21 cellular contexts compared by ENCODE assay signal in the genomic region with DNA sequence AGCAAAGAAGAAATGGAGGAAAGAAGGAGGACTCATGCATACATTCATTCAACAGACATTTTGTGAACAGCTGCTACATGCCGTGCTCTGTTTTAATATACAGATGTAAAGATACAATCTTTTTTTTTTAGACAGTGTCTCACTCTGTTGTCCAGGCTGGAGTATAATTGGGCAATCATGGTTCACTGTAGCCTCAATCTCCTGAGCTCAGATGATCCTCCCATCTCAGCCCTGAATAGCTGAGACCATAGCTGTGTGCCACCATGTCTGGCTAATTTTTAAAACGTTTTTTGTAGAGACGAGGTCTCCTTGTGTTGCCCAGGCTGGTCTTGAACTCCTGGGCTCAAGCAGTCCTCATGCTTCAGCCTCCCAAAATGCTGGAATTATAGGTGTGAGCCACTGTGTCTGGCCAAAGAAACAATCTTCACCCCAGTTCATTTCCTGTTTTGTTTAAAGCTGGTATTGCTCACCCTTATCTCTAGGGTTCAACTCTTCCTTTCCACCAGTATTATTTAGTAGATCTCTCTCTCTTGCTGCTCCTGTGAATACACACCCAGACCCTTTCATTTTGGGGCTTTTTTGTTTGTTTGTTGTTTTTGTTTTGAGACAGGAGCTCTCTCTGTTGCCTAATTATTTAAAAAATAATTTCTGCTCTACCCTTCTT.
A peak's percentile ranks its signal among the peaks of the same experiment; 100 is the strongest.
DNase-seq lines count a peak whose midpoint lies in the region; ATAC-seq and TF ChIP-seq lines count a peak whose summit lies in the region.
"Had no signal": no experiment of that assay in that cellular context is flagged by ENCODE, and none has a peak within 500 bp of the region (broad histone marks: within the 10 kb centered on the region; RNA-seq: fewer than 3 reads in every experiment).

No MANE protein-coding gene starts in this region.

- TF ChIP-seq CTCF in endodermal cell (conservative IDR thresholded peaks at IDR 0.05) (no peak), nephron (IDR thresholded peaks at IDR 0.05; ENCODE audit: unreplicated experiment in 3 of 3) (no peak), spleen (IDR thresholded peaks at IDR 0.05 in 8 of 11, conservative IDR thresholded peaks at IDR 0.05 in 3 of 11) (no peak)

- DNase-seq in activated T-cell treated with anti-CD3 and anti-CD28 coated beads, Interleukin-2, amount 50 U/mL, for 72 hours = no peak
- DNase-seq in activated T-cell treated with anti-CD3 and anti-CD28 coated beads for 4 hours (no peak), OCI-M1 (lab: John Stamatoyannopoulos, UW) (peak; percentile 66), endodermal cell (no peak), DMS153 treated with DMSO at 0.1 percent for 48 hours (lab: John Stamatoyannopoulos, UW; ENCODE audit: unreplicated experiment) (no peak), NCI-H2196 (lab: John Stamatoyannopoulos, UW; ENCODE audit: unreplicated experiment) (no peak), spleen (no peak)
- DNase-seq: activated CD4-positive, alpha-beta T cell treated with anti-CD3 and anti-CD28 coated beads, Interleukin-2, amount 50 U/mL, for 4 hours; activated gamma-delta T cell; COR-L47; heart left ventricle; kidney; midbrain; NCI-H1436 treated with DMSO at 0.1 percent for 48 hours; SHP77 treated with DMSO at 0.1 percent for 48 hours; stimulated activated CD4-positive, alpha-beta T cell treated with anti-CD3 and anti-CD28 coated beads, Interleukin-2, amount 100 ng/mL, for 48 hours; substantia nigra; T-helper 9 cell had no signal

- H3K9me3 ChIP-seq in endodermal cell (ENCODE audit: control insufficient read depth, low read length) (peaks cover 19% of the 10 kb centered on the region), spleen (peaks cover 0 to 5% (median 3%) of the 10 kb centered on the region in 8 donors)
- H3K9me3 ChIP-seq: esophagus muscularis mucosa had no signal

- H3K36me3 Mint-ChIP-seq in activated T-cell treated with anti-CD3 and anti-CD28 coated beads, Interleukin-2, amount 50 U/mL, for 72 hours (ENCODE audit: insufficient read depth in 2 of 2) = peaks cover 14 to 28% of the 10 kb centered on the region in 2 donors
- H3K36me3 Mint-ChIP-seq in endodermal cell (ENCODE audit: low read depth) = peaks cover 25% of the 10 kb centered on the region
- peaks cover 74% of the 10 kb centered on the region for H3K36me3 Mint-ChIP-seq in nephron (ENCODE audit: low read depth)

- intact Hi-C loops in spleen (cut with DNase I; ENCODE audit: low total_unique reads) = no loop called here

- H3K9ac ChIP-seq in endodermal cell (ENCODE audit: extremely low read depth, low read length, poor library complexity, severe bottlenecking) = no peak overlapping the region

- peaks cover 0 to 2% of the 10 kb centered on the region in 2 donors for H3K9me3 Mint-ChIP-seq in activated T-cell treated with anti-CD3 and anti-CD28 coated beads, Interleukin-2, amount 50 U/mL, for 72 hours
- peaks cover 3% of the 10 kb centered on the region for H3K9me3 Mint-ChIP-seq in endodermal cell
- peaks cover 8% of the 10 kb centered on the region for H3K9me3 Mint-ChIP-seq in nephron

- peak overlapping the region; percentile 91 for H3K27ac Mint-ChIP-seq in activated T-cell treated with anti-CD3 and anti-CD28 coated beads, Interleukin-2, amount 50 U/mL, for 72 hours
- H3K27ac Mint-ChIP-seq in endodermal cell = peak overlapping the region; percentile 29
- peak overlapping the region in 2 of 3 experiments; percentile 6 to 15 for H3K27ac Mint-ChIP-seq in nephron

- no peaks in the 10 kb centered on the region for H3K27me3 ChIP-seq in endodermal cell (ENCODE audit: control insufficient read depth, insufficient read depth, low read length, poor library complexity, severe bottlenecking)
- H3K27me3 ChIP-seq in spleen (replicated peaks in 1 of 7) = no peaks in the 10 kb centered on the region
- H3K27me3 ChIP-seq: esophagus muscularis mucosa, heart left ventricle had no signal

- H3K27me3 Mint-ChIP-seq in activated T-cell treated with anti-CD3 and anti-CD28 coated beads, Interleukin-2, amount 50 U/mL, for 72 hours (ENCODE audit: low read depth) = no peaks in the 10 kb centered on the region
- H3K27me3 Mint-ChIP-seq in endodermal cell (ENCODE audit: insufficient read depth) (no peaks in the 10 kb centered on the region), nephron (ENCODE audit: low read depth) (no peaks in the 10 kb centered on the region)

- H3K4me3 ChIP-seq in endodermal cell (ENCODE audit: low read length) (no peak overlapping the region), spleen (no peak overlapping the region)
- H3K4me3 ChIP-seq: esophagus muscularis mucosa, GM12878, heart left ventricle had no signal

- ATAC-seq in activated T-cell treated with anti-CD3 and anti-CD28 coated beads, Interleukin-2, amount 50 U/mL, for 72 hours (replicated peaks in 1 of 2) = no peak
- ATAC-seq: GM12878, heart left ventricle had no signal

- H3K4me1 ChIP-seq in endodermal cell (ENCODE audit: control insufficient read depth, insufficient read depth, low read length) = peaks cover 14% of the 10 kb centered on the region
- peaks cover 0 to 29% (median 2%) of the 10 kb centered on the region in 6 donors for H3K4me1 ChIP-seq in spleen

- no peak overlapping the region for H3K4me3 Mint-ChIP-seq in activated T-cell treated with anti-CD3 and anti-CD28 coated beads, Interleukin-2, amount 50 U/mL, for 72 hours
- H3K4me3 Mint-ChIP-seq in endodermal cell = no peak overlapping the region
- no peak overlapping the region for H3K4me3 Mint-ChIP-seq in nephron

- WGBS in endodermal cell (ENCODE audit: insufficient coverage in 1 of 2, insufficient read length in 1 of 2), 2 experiments = 63 to 76% methylated on average over 2 to 3 of the region's 3 CpGs
- 76 to 92% (median 89%) methylated on average over 3 of the region's 3 CpGs for WGBS in spleen, 5 donors

- H3K4me1 Mint-ChIP-seq in activated T-cell treated with anti-CD3 and anti-CD28 coated beads, Interleukin-2, amount 50 U/mL, for 72 hours (ENCODE audit: low read depth) = peaks cover 13% of the 10 kb centered on the region
- H3K4me1 Mint-ChIP-seq in endodermal cell (peaks cover 48% of the 10 kb centered on the region), nephron (peaks cover 58% of the 10 kb centered on the region)

- TF ChIP-seq POLR2A in spleen (IDR thresholded peaks at IDR 0.05) = no peak

- H3K27ac ChIP-seq in endodermal cell (ENCODE audit: low read depth, low read length) (no peak overlapping the region), spleen (no peak overlapping the region)

- H3K36me3 ChIP-seq in endodermal cell (ENCODE audit: control insufficient read depth, insufficient read depth, low read length) (peaks cover 48% of the 10 kb centered on the region), spleen (peaks cover 0 to 97% (median 29%) of the 10 kb centered on the region in 6 donors)

Comparison
In these comparisons a context has a peak if more than half of its experiments do, and no peak if none do; other contexts are left out.
1. H3K27ac Mint-ChIP-seq: peak in every context shown above with its lines; median percentile 91 in activated T-cell treated with anti-CD3 and anti-CD28 coated beads, Interleukin-2, amount 50 U/mL, for 72 hours; 29 in endodermal cell; 10 in nephron.